ENCODE assay signal across 9 cellular contexts in the genomic region with DNA sequence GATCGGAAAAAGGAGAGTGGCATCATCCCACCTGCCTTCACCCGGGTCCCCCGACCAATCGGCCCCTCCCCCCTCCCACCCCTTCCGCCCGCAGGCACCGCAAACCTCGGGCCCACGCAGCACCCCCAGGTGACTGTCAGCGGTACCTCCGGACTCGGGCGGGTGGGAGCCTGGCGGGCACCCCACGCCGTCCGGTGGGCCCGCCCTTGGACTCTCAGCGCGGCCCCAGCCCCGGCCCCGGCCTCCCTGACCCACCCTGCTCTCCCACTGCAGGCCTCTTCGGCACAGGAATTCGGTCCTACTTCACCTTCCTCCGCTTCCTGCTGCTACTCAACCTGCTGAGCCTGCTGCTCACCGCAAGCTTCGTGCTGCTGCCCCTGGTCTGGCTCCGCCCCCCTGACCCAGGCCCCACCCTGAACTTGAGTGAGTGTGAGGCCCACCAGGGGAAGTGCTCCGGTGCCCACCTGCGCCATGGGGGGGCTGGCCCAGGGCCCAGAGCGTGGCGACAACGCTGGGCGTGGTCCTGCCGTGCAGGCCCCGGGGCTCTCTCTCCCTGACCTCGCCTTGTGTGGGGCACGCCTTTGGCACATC. TPM values are rescaled to one million over a fixed set of nuclear protein-coding genes. Genes with fewer than 3 reads are reported as not detected.
DNase-seq lines count a peak whose midpoint lies in the region; ATAC-seq, FAIRE-seq and TF ChIP-seq lines count a peak whose summit lies in the region.
"Had no signal": no experiment of that assay in that cellular context is flagged by ENCODE, and none has a peak within 500 bp of the region (broad histone marks: within the 10 kb centered on the region; RNA-seq: fewer than 3 reads in every experiment).

No MANE protein-coding gene starts in this region.

- TF ChIP-seq CTCF in VCaP (conservative IDR thresholded peaks at IDR 0.05): peak; percentile 20; the same call in 1 of the 2 replicates

- H3K4me3 ChIP-seq in esophagus (ENCODE audit: low read depth in 1 of 2, low read length in 2 of 2): peak overlapping the region; percentile 38 to 49
- peak overlapping the region; percentile 58 to 59 for H3K4me3 ChIP-seq in small intestine (ENCODE audit: low read depth in 1 of 2, low read length in 2 of 2)

- H3K36me3 ChIP-seq in esophagus (ENCODE audit: control insufficient read depth in 2 of 2, insufficient read depth in 2 of 2, low read length in 1 of 2): peaks cover 0 to 3% of the 10 kb centered on the region in 2 donors
- no peaks in the 10 kb centered on the region for H3K36me3 ChIP-seq in small intestine (ENCODE audit: control insufficient read depth in 2 of 2, insufficient read depth in 2 of 2, low read length in 2 of 2)

- 14 to 21% methylated on average over 25 to 38 of the region's 38 CpGs for WGBS in esophagus, 2 donors
- 2 to 15% (median 10%) methylated on average over 23 to 38 of the region's 38 CpGs for WGBS in small intestine, 3 donors

- H3K4me1 ChIP-seq in esophagus (ENCODE audit: control insufficient read depth in 2 of 2, insufficient read depth in 2 of 2, low read length in 1 of 2) (peaks cover 7 to 21% of the 10 kb centered on the region in 2 donors), small intestine (ENCODE audit: control insufficient read depth in 2 of 2, insufficient read depth in 1 of 2, low read depth in 1 of 2, low read length in 1 of 2) (peaks cover 0 to under 1% of the 10 kb centered on the region in 2 donors)

- ATAC-seq in HG03039 (IDR thresholded peaks at IDR 0.05; ENCODE audit: unreplicated experiment): no peak

- H3K27ac ChIP-seq in VCaP: peak overlapping the region; percentile 93
- peak overlapping the region; percentile 19 to 36 for H3K27ac ChIP-seq in esophagus (ENCODE audit: low read depth in 2 of 2, low read length in 1 of 2)
- no peak overlapping the region for H3K27ac ChIP-seq in small intestine (ENCODE audit: low read depth in 1 of 2, low read length in 1 of 2)

- DNase-seq in NCI-H2171 treated with DMSO at 0.1 percent for 48 hours (lab: John Stamatoyannopoulos, UW) (peak; percentile 14), NCI-H2171 (lab: John Stamatoyannopoulos, UW) (no peak), small intestine (peak; percentile 58), occipital lobe (lab: John Stamatoyannopoulos, UW) (no peak), hypothalamus (lab: John Stamatoyannopoulos, UW) (no peak)

- H3K27me3 ChIP-seq in esophagus (ENCODE audit: control insufficient read depth in 1 of 2, insufficient read depth in 2 of 2, low read length in 2 of 2) (no peaks in the 10 kb centered on the region), small intestine (ENCODE audit: control insufficient read depth in 2 of 2, insufficient read depth in 2 of 2, low read length in 2 of 2) (no peaks in the 10 kb centered on the region)

- H3K9me3 ChIP-seq in esophagus (ENCODE audit: control insufficient read depth in 2 of 2, insufficient read depth in 1 of 2, low read depth in 1 of 2, low read length in 1 of 2) (no peaks in the 10 kb centered on the region), small intestine (ENCODE audit: control insufficient read depth, low read depth) (no peaks in the 10 kb centered on the region)

- FAIRE-seq in small intestine (lab: Jason Lieb, UNC): no peak

RNA-seq across cellular contexts. Expression of a gene that starts 1.6 kb away (rescaled TPM):
- polyA plus RNA-seq in esophagus (1 to 10 TPM; 2.1 to 6.1 TPM), small intestine (1 to 10 TPM; 1.3 to 5.7 (median 4.1) TPM)
- 0.94 TPM for total RNA-seq in occipital lobe
- polyA plus RNA-seq: AG04450 had no signal

RNA-seq across cellular contexts. Expression of a gene that starts 3.6 kb away (rescaled TPM):
- polyA plus RNA-seq in esophagus (10 to 100 TPM; 24.3 to 37.5 TPM), small intestine (10 to 100 TPM; 29.7 to 51.1 (median 50.0) TPM)
- 2.3 TPM for total RNA-seq in occipital lobe

RNA-seq across cellular contexts. Expression of a gene that starts 14.0 kb away (rescaled TPM):
- polyA plus RNA-seq in esophagus: under 1 TPM; 0.12 to 0.27 TPM
- polyA plus RNA-seq in small intestine: under 1 TPM in 1 of 3 donors, not detected in 2; 0.19 TPM
- total RNA-seq in occipital lobe: not detected
- polyA plus RNA-seq: AG04450 had no signal

RNA-seq across cellular contexts. Expression of a gene that starts 36.2 kb away (rescaled TPM):
- 10 to 100 TPM; 52.3 to 96.4 TPM for polyA plus RNA-seq in esophagus
- 100 to 1,000 TPM in 1 of 3 donors, 10 to 100 TPM in 2; 46.5 to 187 (median 73.0) TPM for polyA plus RNA-seq in small intestine
- total RNA-seq in occipital lobe: 11.4 TPM

RNA-seq across cellular contexts. Expression of a gene that starts 54.7 kb away (rescaled TPM):
- polyA plus RNA-seq in esophagus: 10 to 100 TPM; 16.9 to 37.4 TPM
- 10 to 100 TPM in 2 of 3 donors, 1 to 10 TPM in 1; 6.9 to 60.6 (median 11.6) TPM for polyA plus RNA-seq in small intestine
- 1.6 TPM for total RNA-seq in occipital lobe

Comparison
In these comparisons a context has a peak if more than half of its experiments do, and no peak if none do; other contexts are left out.
1. DNase-seq: peak in NCI-H2171 treated with DMSO at 0.1 percent for 48 hours (single experiment) and small intestine (single experiment); none in NCI-H2171 (single experiment), occipital lobe (single experiment) and hypothalamus (0 of 51).
2. H3K27ac ChIP-seq: peak in VCaP (single experiment) and esophagus (2 of 2); none in small intestine (0 of 2).